In genomic region chr5:78610633-78611032, GRCh38 we compare ENCODE assay signal across 18 cellular contexts. TPM values are rescaled to one million over a fixed set of nuclear protein-coding genes. Genes with fewer than 3 reads are reported as not detected.
DNase-seq lines count a peak whose midpoint lies in the region; ATAC-seq, FAIRE-seq and TF ChIP-seq lines count a peak whose summit lies in the region.
"Had no signal": no experiment of that assay in that cellular context is flagged by ENCODE, and none has a peak within 500 bp of the region (broad histone marks: within the 10 kb centered on the region; RNA-seq: fewer than 3 reads in every experiment).

No MANE protein-coding gene starts in this region.

- WGBS in K562 (ENCODE audit: insufficient coverage, low coverage, missing lambda C conversion rate): 26% methylated on average over 3 of the region's 3 CpGs
- WGBS in stomach, 5 donors: 79 to 90% (median 82%) methylated on average over 3 of the region's 3 CpGs

- no peak for FAIRE-seq in K562 (lab: Jason Lieb, UNC)
- FAIRE-seq: GM12892 had no signal

- no peaks in the 10 kb centered on the region for H3K36me3 Mint-ChIP-seq in immature natural killer cell

- H3K27ac Mint-ChIP-seq in immature natural killer cell: no peak overlapping the region
- H3K27ac Mint-ChIP-seq: activated CD4-positive, alpha-beta memory T cell treated with anti-CD3 and anti-CD28 coated beads, Interleukin-2, amount 10 ng/mL, durations not matched to agents 7 days and 5 days had no signal

- H3K4me3 Mint-ChIP-seq in immature natural killer cell: no peak overlapping the region
- H3K4me3 Mint-ChIP-seq: activated CD4-positive, alpha-beta memory T cell treated with anti-CD3 and anti-CD28 coated beads, Interleukin-2, amount 10 ng/mL, durations not matched to agents 7 days and 5 days; central memory CD8-positive, alpha-beta T cell had no signal

- no peaks in the 10 kb centered on the region for H3K27me3 ChIP-seq in K562 (ENCODE audit: control insufficient read depth in 2 of 2, insufficient read depth in 2 of 2, low read length in 2 of 2)
- no peaks in the 10 kb centered on the region for H3K27me3 ChIP-seq in iPS-18a (ENCODE audit: control insufficient read depth, insufficient read depth, low read length)
- no peaks in the 10 kb centered on the region for H3K27me3 ChIP-seq in stomach
- H3K27me3 ChIP-seq: BLaER1 had no signal

- TF ChIP-seq CTCF in K562 (IDR thresholded peaks at IDR 0.05 in 2 of 3, conservative IDR thresholded peaks at IDR 0.05 in 1 of 3; ENCODE audit: insufficient read depth in 2 of 3, low read depth in 1 of 3, low read length in 3 of 3) (no peak), stomach (IDR thresholded peaks at IDR 0.05) (no peak)

- H3K9me3 ChIP-seq in K562 (replicated peaks; ENCODE audit: control insufficient read depth, insufficient read depth, low read depth, low read length): no peaks in the 10 kb centered on the region
- no peaks in the 10 kb centered on the region for H3K9me3 ChIP-seq in iPS-18a (ENCODE audit: control insufficient read depth, low read depth, low read length)
- no peaks in the 10 kb centered on the region for H3K9me3 ChIP-seq in stomach
- H3K9me3 ChIP-seq: BLaER1 had no signal

- H3K4me1 Mint-ChIP-seq in immature natural killer cell: no peaks in the 10 kb centered on the region
- H3K4me1 Mint-ChIP-seq: activated CD4-positive, alpha-beta memory T cell treated with anti-CD3 and anti-CD28 coated beads, Interleukin-2, amount 10 ng/mL, durations not matched to agents 7 days and 5 days; central memory CD8-positive, alpha-beta T cell had no signal

- DNase-seq in HCEC 1CT (peak; percentile 51), K562 (ENCODE audit: extremely low read depth in 1 of 4, low spot score in 3 of 4) (no peak), stomach (no peak), immature natural killer cell (no peak)
- no peak for DNase-seq in activated CD4-positive, alpha-beta T cell treated with anti-CD3 and anti-CD28 coated beads for 48 hours
- no peak for DNase-seq in activated CD4-positive, alpha-beta T cell treated with anti-CD3 and anti-CD28 coated beads, Interleukin-2, amount 50 U/mL, for 4 hours
- DNase-seq in stimulated activated CD4-positive, alpha-beta T cell treated with anti-CD3 and anti-CD28 coated beads, Interleukin-1b, Interleukin-23, amount 100 ng/mL, for 48 hours: no peak
- DNase-seq: activated CD4-positive, alpha-beta memory T cell treated with anti-CD3 and anti-CD28 coated beads, Interleukin-2, amount 10 ng/mL, durations not matched to agents 7 days and 5 days; DND-41; NCI-H187; NCI-H748 treated with DMSO at 0.1 percent for 48 hours; occipital lobe; stimulated activated CD4-positive, alpha-beta T cell treated with anti-CD3 and anti-CD28 coated beads, Interleukin-15, amount 100 ng/mL, for 24 hours had no signal

- H3K4me1 ChIP-seq in K562 (replicated peaks in 1 of 2; ENCODE audit: control insufficient read depth in 2 of 2, insufficient read depth in 2 of 2, low read length in 2 of 2) (peaks cover 3 to 11% of the 10 kb centered on the region in 2 experiments; a peak in 4 of 5 replicates), iPS-18a (ENCODE audit: control insufficient read depth, low read depth, low read length) (peaks cover 26% of the 10 kb centered on the region), stomach (peaks cover 0 to 48% (median 33%) of the 10 kb centered on the region in 4 donors)
- H3K4me1 ChIP-seq: BLaER1 had no signal

- H3K4me2 ChIP-seq in K562 (ENCODE audit: insufficient read depth, low read length): no peak overlapping the region
- H3K4me2 ChIP-seq: BLaER1 had no signal

- H3K9ac ChIP-seq in K562 (ENCODE audit: insufficient read depth in 1 of 2, low read depth in 2 of 2, low read length in 2 of 2) (peak overlapping the region in 1 of 2 experiments; percentile 18; a peak in 1 of 4 replicates), iPS-18a (ENCODE audit: low read length) (no peak overlapping the region)
- H3K9ac ChIP-seq: BLaER1 had no signal

- TF ChIP-seq RAD21 in K562 (CRISPR knock-in tag; conservative IDR thresholded peaks at IDR 0.05 in 1 of 2, IDR thresholded peaks at IDR 0.05 in 1 of 2): no peak

- ATAC-seq in K562: peak; percentile 60

- TF ChIP-seq POLR2A in K562 (conservative IDR thresholded peaks at IDR 0.05) (no peak), stomach (IDR thresholded peaks at IDR 0.05) (no peak)

- H3K9me3 Mint-ChIP-seq in immature natural killer cell: peaks cover 0 to 2% (median 0%) of the 10 kb centered on the region in 6 donors
- H3K9me3 Mint-ChIP-seq: activated CD4-positive, alpha-beta memory T cell treated with anti-CD3 and anti-CD28 coated beads, Interleukin-2, amount 10 ng/mL, durations not matched to agents 7 days and 5 days; central memory CD8-positive, alpha-beta T cell had no signal

- POLR2A ChIA-PET in K562 (lab: Yijun Ruan, JAX): interaction anchor here (0.7 to 2.1 kb wide), 2 partner anchors 14 to 53 kb away, joined by 3 to 5 read pairs; no protein-coding TSS in a partner anchor

- TF ChIP-seq EP300 in K562 (IDR thresholded peaks at IDR 0.05; ENCODE audit: low read length) (no peak), stomach (IDR thresholded peaks at IDR 0.05) (no peak)

- intact Hi-C loops in K562 (cut with micrococcal nuclease) (no loop called here), stomach (cut with DNase I; ENCODE audit: low total_unique reads) (no loop called here)

- H3K27ac ChIP-seq in K562 (ENCODE audit: extremely low read depth, low read depth, low read length) (no peak overlapping the region), iPS-18a (ENCODE audit: low read length) (peak overlapping the region; percentile 27), stomach (peak overlapping the region in 4 of 5 donors; percentile 69 to 79 (median 73))
- H3K27ac ChIP-seq: BLaER1 had no signal

- in situ Hi-C loops in K562 (cut with MboI): loop anchor here (5.0 kb wide), 1 partner anchor 63 kb away; no protein-coding TSS in a partner anchor

- H3K27me3 Mint-ChIP-seq in immature natural killer cell (ENCODE audit: low read depth in 3 of 3): peaks cover 0 to 4% (median 4%) of the 10 kb centered on the region in 3 donors
- H3K27me3 Mint-ChIP-seq: central memory CD8-positive, alpha-beta T cell had no signal

- no peak overlapping the region for H2AFZ ChIP-seq in K562 (ENCODE audit: low read depth, low read length)

- no peaks in the 10 kb centered on the region for H3K9me1 ChIP-seq in K562 (ENCODE audit: control insufficient read depth, insufficient read depth, low read length)

- no peaks in the 10 kb centered on the region for H4K20me1 ChIP-seq in K562 (replicated peaks; ENCODE audit: control insufficient read depth, insufficient read depth, low read length)
- H4K20me1 ChIP-seq: BLaER1 had no signal

- CTCF ChIA-PET in K562 (lab: Yijun Ruan, JAX; ENCODE audit: low intra/inter-chr PET ratio): no interaction called here

- no TSS peak for BruUV-seq in K562 (replicated peaks; lab: Mats Ljungman, UMichigan)

- H3K4me3 ChIP-seq in K562: no peak overlapping the region
- no peak overlapping the region for H3K4me3 ChIP-seq in iPS-18a (ENCODE audit: low read length)
- H3K4me3 ChIP-seq in stomach: no peak overlapping the region
- H3K4me3 ChIP-seq: BLaER1, lung had no signal

- H3K36me3 ChIP-seq in K562 (ENCODE audit: control insufficient read depth, insufficient read depth, low read length) (no peaks in the 10 kb centered on the region), iPS-18a (ENCODE audit: control insufficient read depth, low read depth, low read length) (peaks cover 3% of the 10 kb centered on the region), stomach (no peaks in the 10 kb centered on the region)
- H3K36me3 ChIP-seq: BLaER1 had no signal

- no peaks in the 10 kb centered on the region for H3K79me2 ChIP-seq in K562 (ENCODE audit: control insufficient read depth, insufficient read depth, low read length)

TF ChIP-seq in K562, 482 proteins besides CTCF, POLR2A, EP300 and RAD21:
- TF ChIP-seq CGGBP1 (CRISPR knock-in tag; IDR thresholded peaks at IDR 0.05) (no peak), EGR1 (conservative IDR thresholded peaks at IDR 0.05) (peak; percentile 68), IFI16 (CRISPR knock-in tag; IDR thresholded peaks at IDR 0.05) (no peak), NUFIP1 (IDR thresholded peaks at IDR 0.05; ENCODE audit: partially characterized antibody) (no peak), VEZF1 (CRISPR knock-in tag; IDR thresholded peaks at IDR 0.05) (peak; percentile 25; the same call in 1 of the 2 replicates)

RNA-seq across cellular contexts. Expression of gene LHFPL2, which starts 37.9 kb away (rescaled TPM):
- 9.1 and 15.2 TPM in 2 replicates for total RNA-seq in K562 (2011; cell fraction: chromatin; rRNA removed; ENCODE audit: low replicate concordance)
- 7.2 and 7.5 TPM in 2 replicates for total RNA-seq in K562 (2011; cell fraction: nucleolus; rRNA removed)
- 8.7 and 12.7 TPM in 2 replicates for total RNA-seq in K562 (2011; cell fraction: nucleoplasm; rRNA removed)
- total RNA-seq in K562 (2014; rRNA removed) (4.1 and 5.2 TPM in 2 replicates), K562 (2014; rRNA removed; fragmentation: Illumina TruSeq; extraction: Trizol) (6.4 and 6.6 TPM in 2 replicates), K562 (2015; rRNA removed; fragmentation: Illumina TruSeq; extraction: Trizol) (5.1 and 5.2 TPM in 2 replicates), K562 (2021) (6.6 TPM in 2 replicates), stomach (10 to 100 TPM; 20.5 to 53.6 (median 28.7) TPM)
- polyA plus RNA-seq in K562 (2011; rRNA removed) (1.9 and 4.6 TPM in 2 replicates), K562 (2014; fragmentation: Illumina TruSeq; extraction: Trizol) (4.8 and 5.6 TPM in 2 replicates), K562 (2014; fragmentation: Nextera tagmentation; extraction: Ambion mirVana) (1 to 10 TPM; 1.0 to 1.6 TPM), K562 (2014; rRNA removed) (3.7 TPM in 2 replicates), stomach (1 to 10 TPM; 3.7 to 9.8 (median 7.3) TPM), immature natural killer cell (under 1 TPM in 2 of 3 donors, not detected in 1; 0.09 to 0.49 TPM)
- 1.6 and 3.6 TPM in 2 replicates for polyA plus RNA-seq in K562 (2011; cell fraction: cytosol; rRNA removed)
- 1.8 and 5.6 TPM in 2 replicates for polyA plus RNA-seq in K562 (2011; cell fraction: nucleus; rRNA removed)
- polyA plus RNA-seq in K562 (2012): 3.7 and 6.0 TPM in 2 replicates
- polyA minus RNA-seq in K562 (2011; rRNA and poly(A)+ RNA removed): 6.7 and 11.2 TPM in 2 replicates
- polyA minus RNA-seq in K562 (2011; cell fraction: cytosol; rRNA and poly(A)+ RNA removed): 5.9 and 9.2 TPM in 2 replicates
- polyA minus RNA-seq in K562 (2011; cell fraction: nucleus; rRNA and poly(A)+ RNA removed): 6.6 and 7.4 TPM in 2 replicates
